In genomic region chr22:25153961-25154685, GRCh38 we compare ENCODE assay signal across 8 cellular contexts. TPM values are rescaled to one million over a fixed set of nuclear protein-coding genes. Genes with fewer than 3 reads are reported as not detected.
A peak's percentile ranks its signal among the peaks of the same experiment; 100 is the strongest.
DNase-seq lines count a peak whose midpoint lies in the region; ATAC-seq lines count a peak whose summit lies in the region.

No MANE protein-coding gene starts in this region.

- H3K27ac ChIP-seq in epithelial cell of prostate: peak overlapping the region; percentile 48
- peak overlapping the region; percentile 74 for H3K27ac ChIP-seq in mesodermal cell (ENCODE audit: low read depth, low read length, severe bottlenecking)

- H3K4me1 ChIP-seq in mesodermal cell (ENCODE audit: control insufficient read depth, insufficient read depth, low read length, poor library complexity, severe bottlenecking): peaks cover 16% of the 10 kb centered on the region

- no peak overlapping the region for H3K4me3 ChIP-seq in mesodermal cell (ENCODE audit: extremely low read depth, insufficient read depth, low read length, poor library complexity, severe bottlenecking)

- no peaks in the 10 kb centered on the region for H3K36me3 ChIP-seq in mesodermal cell (ENCODE audit: control insufficient read depth, insufficient read depth, low read length)

- DNase-seq in A172 (ENCODE audit: low spot score) (peak; percentile 41), OCI-M2 (lab: John Stamatoyannopoulos, UW; ENCODE audit: unreplicated experiment) (peak; percentile 12), epithelial cell of prostate (ENCODE audit: low read depth, low spot score) (peak; percentile 59), UCSD-AML1 (lab: John Stamatoyannopoulos, UW; ENCODE audit: unreplicated experiment) (no peak), NCI-H510A treated with DMSO at 0.1 percent for 48 hours (lab: John Stamatoyannopoulos, UW) (no peak), NAMALWA (ENCODE audit: low spot score) (no peak)

- ATAC-seq in HG02840 (IDR thresholded peaks at IDR 0.05; ENCODE audit: low FRiP score, unreplicated experiment): no peak

- 79 to 85% methylated on average over 4 to 5 of the region's 8 CpGs for WGBS in mesodermal cell (ENCODE audit: insufficient coverage in 2 of 2), 2 experiments

- no peaks in the 10 kb centered on the region for H3K9me3 ChIP-seq in mesodermal cell (ENCODE audit: control insufficient read depth, low read length)

RNA-seq across cellular contexts. Expression of gene CRYBB3, which starts 45.5 kb away (rescaled TPM):
- not detected in 2 replicates for total RNA-seq in A172 (2014; rRNA removed; shearing (Covaris generic))
- polyA plus RNA-seq in mesodermal cell (2013, experiment 1 of 2): 0.59 TPM
- not detected for polyA plus RNA-seq in mesodermal cell (2013, experiment 2 of 2)

Comparison
In these comparisons a context has a peak if more than half of its experiments do, and no peak if none do; other contexts are left out.
1. DNase-seq: peak in A172 (single experiment), OCI-M2 (single experiment) and epithelial cell of prostate (single experiment); none in UCSD-AML1 (single experiment), NCI-H510A treated with DMSO at 0.1 percent for 48 hours (single experiment) and NAMALWA (single experiment).